ENCODE assay signal across 1 cellular context in the genomic region with DNA sequence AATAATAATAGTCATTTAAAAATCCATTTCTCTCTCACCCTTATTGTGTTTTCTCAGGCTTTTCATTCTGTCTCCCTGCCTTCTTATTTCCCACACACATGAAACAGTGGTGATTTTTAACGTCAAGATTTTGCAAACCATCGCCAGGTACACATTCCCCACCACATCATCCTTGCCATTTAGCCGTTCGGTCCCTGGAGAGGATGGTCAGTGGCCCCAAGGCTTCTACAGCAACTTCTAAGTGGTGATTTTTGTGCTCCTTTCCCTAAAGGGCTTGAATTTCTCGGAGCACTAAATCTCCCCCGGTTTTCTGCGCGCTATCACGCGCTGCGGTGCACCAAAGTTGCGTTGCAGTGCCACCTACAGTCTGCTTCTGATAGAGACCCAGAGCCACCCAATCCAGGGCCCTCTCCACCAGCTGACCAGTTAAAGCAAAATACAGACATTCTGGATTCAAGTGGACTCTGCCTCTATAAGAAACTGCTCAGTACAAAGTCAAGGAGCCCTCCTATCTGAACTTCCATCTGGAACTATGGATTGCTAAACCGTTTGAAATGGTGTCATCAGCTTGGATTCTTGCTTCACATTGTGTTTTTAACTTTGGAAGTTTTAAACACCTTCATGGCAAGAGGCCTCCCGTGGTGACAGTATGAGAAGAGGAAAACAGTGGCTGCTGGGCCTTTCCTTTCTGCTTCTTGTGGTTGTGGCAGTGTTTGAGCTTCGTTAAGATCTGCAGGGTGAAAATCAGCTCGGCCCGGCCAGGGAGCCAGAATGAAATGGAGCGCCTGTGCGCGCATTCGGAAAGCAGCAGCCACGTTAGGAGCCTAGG.
A peak's percentile ranks its signal among the peaks of the same experiment; 100 is the strongest.
TF ChIP-seq lines count a peak whose summit lies in the region.

No MANE protein-coding gene starts in this region.

TF ChIP-seq in HepG2, 621 proteins besides CTCF, POLR2A, EP300 and RAD21 (continued from another document and continues in another):
- TF ChIP-seq, protein P1, sequence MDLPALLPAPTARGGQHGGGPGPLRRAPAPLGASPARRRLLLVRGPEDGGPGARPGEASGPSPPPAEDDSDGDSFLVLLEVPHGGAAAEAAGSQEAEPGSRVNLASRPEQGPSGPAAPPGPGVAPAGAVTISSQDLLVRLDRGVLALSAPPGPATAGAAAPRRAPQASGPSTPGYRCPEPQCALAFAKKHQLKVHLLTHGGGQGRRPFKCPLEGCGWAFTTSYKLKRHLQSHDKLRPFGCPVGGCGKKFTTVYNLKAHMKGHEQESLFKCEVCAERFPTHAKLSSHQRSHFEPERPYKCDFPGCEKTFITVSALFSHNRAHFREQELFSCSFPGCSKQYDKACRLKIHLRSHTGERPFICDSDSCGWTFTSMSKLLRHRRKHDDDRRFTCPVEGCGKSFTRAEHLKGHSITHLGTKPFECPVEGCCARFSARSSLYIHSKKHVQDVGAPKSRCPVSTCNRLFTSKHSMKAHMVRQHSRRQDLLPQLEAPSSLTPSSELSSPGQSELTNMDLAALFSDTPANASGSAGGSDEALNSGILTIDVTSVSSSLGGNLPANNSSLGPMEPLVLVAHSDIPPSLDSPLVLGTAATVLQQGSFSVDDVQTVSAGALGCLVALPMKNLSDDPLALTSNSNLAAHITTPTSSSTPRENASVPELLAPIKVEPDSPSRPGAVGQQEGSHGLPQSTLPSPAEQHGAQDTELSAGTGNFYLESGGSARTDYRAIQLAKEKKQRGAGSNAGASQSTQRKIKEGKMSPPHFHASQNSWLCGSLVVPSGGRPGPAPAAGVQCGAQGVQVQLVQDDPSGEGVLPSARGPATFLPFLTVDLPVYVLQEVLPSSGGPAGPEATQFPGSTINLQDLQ (CRISPR knock-in tag; IDR thresholded peaks at IDR 0.05), result no peak
- no peak for TF ChIP-seq NR2F1 (CRISPR knock-in tag; IDR thresholded peaks at IDR 0.05)
- TF ChIP-seq, protein P2, sequence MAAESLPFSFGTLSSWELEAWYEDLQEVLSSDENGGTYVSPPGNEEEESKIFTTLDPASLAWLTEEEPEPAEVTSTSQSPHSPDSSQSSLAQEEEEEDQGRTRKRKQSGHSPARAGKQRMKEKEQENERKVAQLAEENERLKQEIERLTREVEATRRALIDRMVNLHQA (CRISPR knock-in tag; IDR thresholded peaks at IDR 0.05), result no peak
- TF ChIP-seq ZNF337 (CRISPR knock-in tag; IDR thresholded peaks at IDR 0.05; ENCODE audit: borderline replicate concordance, low read depth), result no peak
- TF ChIP-seq ZBTB7B (CRISPR knock-in tag; IDR thresholded peaks at IDR 0.05), result 0 out of 2 replicates have a peak, but pooled peaks have one; percentile 25
- 0 out of 2 replicates have a peak, but pooled peaks have one; percentile 77 for TF ChIP-seq ZSCAN12 (CRISPR knock-in tag; IDR thresholded peaks at IDR 0.05)
- TF ChIP-seq, protein P3, sequence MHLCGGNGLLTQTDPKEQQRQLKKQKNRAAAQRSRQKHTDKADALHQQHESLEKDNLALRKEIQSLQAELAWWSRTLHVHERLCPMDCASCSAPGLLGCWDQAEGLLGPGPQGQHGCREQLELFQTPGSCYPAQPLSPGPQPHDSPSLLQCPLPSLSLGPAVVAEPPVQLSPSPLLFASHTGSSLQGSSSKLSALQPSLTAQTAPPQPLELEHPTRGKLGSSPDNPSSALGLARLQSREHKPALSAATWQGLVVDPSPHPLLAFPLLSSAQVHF (CRISPR knock-in tag; IDR thresholded peaks at IDR 0.05), result no peak
- no peak for TF ChIP-seq KLF11 (CRISPR knock-in tag; IDR thresholded peaks at IDR 0.05)
- TF ChIP-seq KDM1A (CRISPR knock-in tag; IDR thresholded peaks at IDR 0.05), result no peak
- TF ChIP-seq ZFP62 (CRISPR knock-in tag; IDR thresholded peaks at IDR 0.05), result no peak; the same call in 1 of the 2 replicates
- TF ChIP-seq RORA (CRISPR knock-in tag; IDR thresholded peaks at IDR 0.05), result no peak
- peak; percentile 30; the same call in 1 of the 2 replicates for TF ChIP-seq ZNF350 (CRISPR knock-in tag; IDR thresholded peaks at IDR 0.05; ENCODE audit: borderline replicate concordance, low read depth)
- TF ChIP-seq IKZF4 (CRISPR knock-in tag; IDR thresholded peaks at IDR 0.05; ENCODE audit: borderline replicate concordance, low read depth, not compliant biosample characterization), result no peak
- no peak for TF ChIP-seq JUN (CRISPR knock-in tag; IDR thresholded peaks at IDR 0.05)
- no peak for TF ChIP-seq SMAD1 (CRISPR knock-in tag; IDR thresholded peaks at IDR 0.05; ENCODE audit: borderline replicate concordance, low read depth)
- peak; percentile 89 for TF ChIP-seq ZNF205 (CRISPR knock-in tag; IDR thresholded peaks at IDR 0.05)
- no peak for TF ChIP-seq ZBTB21 (CRISPR knock-in tag; IDR thresholded peaks at IDR 0.05)
- TF ChIP-seq IRF2 (CRISPR knock-in tag; IDR thresholded peaks at IDR 0.05), result no peak; the same call in 1 of the 2 replicates
- 0 out of 2 replicates have a peak, but pooled peaks have one; percentile 19 for TF ChIP-seq ZNF263 (CRISPR knock-in tag; IDR thresholded peaks at IDR 0.05)
- TF ChIP-seq MYNN (CRISPR knock-in tag; IDR thresholded peaks at IDR 0.05; ENCODE audit: low read depth), result no peak
- no peak for TF ChIP-seq ZMYM3 (CRISPR knock-in tag; IDR thresholded peaks at IDR 0.05)
- no peak for TF ChIP-seq TCF7L2 (IDR thresholded peaks at IDR 0.05; ENCODE audit: low read depth, low read length)
- 0 out of 2 replicates have a peak, but pooled peaks have one; percentile 8 for TF ChIP-seq ZNF547 (CRISPR knock-in tag; IDR thresholded peaks at IDR 0.05)
- no peak for TF ChIP-seq ZNF816 (CRISPR knock-in tag; IDR thresholded peaks at IDR 0.05; ENCODE audit: borderline replicate concordance)
- peak; percentile 54 for TF ChIP-seq ZNF781 (CRISPR knock-in tag; IDR thresholded peaks at IDR 0.05; ENCODE audit: borderline replicate concordance, not compliant biosample characterization)
- no peak for TF ChIP-seq NFIC (IDR thresholded peaks at IDR 0.05; ENCODE audit: low read length)
- TF ChIP-seq KDM5B (CRISPR knock-in tag; IDR thresholded peaks at IDR 0.05; ENCODE audit: borderline replicate concordance), result no peak; the same call in 1 of the 2 replicates
- TF ChIP-seq SMAD9 (CRISPR knock-in tag; IDR thresholded peaks at IDR 0.05), result no peak
- TF ChIP-seq CCAR2 (optimal IDR thresholded peaks at IDR 0.05; ENCODE audit: low read depth, low read length), result no peak
- TF ChIP-seq, protein P4, sequence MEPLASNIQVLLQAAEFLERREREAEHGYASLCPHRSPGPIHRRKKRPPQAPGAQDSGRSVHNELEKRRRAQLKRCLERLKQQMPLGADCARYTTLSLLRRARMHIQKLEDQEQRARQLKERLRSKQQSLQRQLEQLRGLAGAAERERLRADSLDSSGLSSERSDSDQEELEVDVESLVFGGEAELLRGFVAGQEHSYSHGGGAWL (CRISPR knock-in tag; IDR thresholded peaks at IDR 0.05), result no peak
- TF ChIP-seq ZNF354B (CRISPR knock-in tag; IDR thresholded peaks at IDR 0.05), result peak; percentile 82; the same call in 1 of the 2 replicates
- no peak for TF ChIP-seq ZNF343 (CRISPR knock-in tag; IDR thresholded peaks at IDR 0.05)
- TF ChIP-seq NFRKB (IDR thresholded peaks at IDR 0.05), result no peak
- TF ChIP-seq NR2F6 (IDR thresholded peaks at IDR 0.05), result no peak
- TF ChIP-seq NR2F6 (CRISPR knock-in tag; IDR thresholded peaks at IDR 0.05), result peak; percentile 24; the same call in 1 of the 2 replicates
- TF ChIP-seq MBNL3 (CRISPR knock-in tag; conservative IDR thresholded peaks at IDR 0.05), result no peak
- TF ChIP-seq EZH2 (conservative IDR thresholded peaks at IDR 0.05; ENCODE audit: low read depth, low read length), result 0 out of 2 replicates have a peak, but pooled peaks have one; percentile 88
- TF ChIP-seq RBM39 (IDR thresholded peaks at IDR 0.05; ENCODE audit: low read depth, low read length, poor library complexity, severe bottlenecking), result no peak
- no peak for TF ChIP-seq JUNB (CRISPR knock-in tag; IDR thresholded peaks at IDR 0.05; ENCODE audit: borderline replicate concordance)
- TF ChIP-seq, protein P5, sequence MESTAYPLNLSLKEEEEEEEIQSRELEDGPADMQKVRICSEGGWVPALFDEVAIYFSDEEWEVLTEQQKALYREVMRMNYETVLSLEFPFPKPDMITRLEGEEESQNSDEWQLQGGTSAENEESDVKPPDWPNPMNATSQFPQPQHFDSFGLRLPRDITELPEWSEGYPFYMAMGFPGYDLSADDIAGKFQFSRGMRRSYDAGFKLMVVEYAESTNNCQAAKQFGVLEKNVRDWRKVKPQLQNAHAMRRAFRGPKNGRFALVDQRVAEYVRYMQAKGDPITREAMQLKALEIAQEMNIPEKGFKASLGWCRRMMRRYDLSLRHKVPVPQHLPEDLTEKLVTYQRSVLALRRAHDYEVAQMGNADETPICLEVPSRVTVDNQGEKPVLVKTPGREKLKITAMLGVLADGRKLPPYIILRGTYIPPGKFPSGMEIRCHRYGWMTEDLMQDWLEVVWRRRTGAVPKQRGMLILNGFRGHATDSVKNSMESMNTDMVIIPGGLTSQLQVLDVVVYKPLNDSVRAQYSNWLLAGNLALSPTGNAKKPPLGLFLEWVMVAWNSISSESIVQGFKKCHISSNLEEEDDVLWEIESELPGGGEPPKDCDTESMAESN (CRISPR knock-in tag; conservative IDR thresholded peaks at IDR 0.05), result peak; percentile 61; the same call in 1 of the 2 replicates
- no peak for TF ChIP-seq AGO1 (IDR thresholded peaks at IDR 0.05; ENCODE audit: low read depth, low read length, poor library complexity, severe bottlenecking)
- no peak for TF ChIP-seq ZNF703 (CRISPR knock-in tag; IDR thresholded peaks at IDR 0.05; ENCODE audit: borderline replicate concordance)
- TF ChIP-seq ARNT (IDR thresholded peaks at IDR 0.05), result no peak
- peak; percentile 69 for TF ChIP-seq ASH2L (IDR thresholded peaks at IDR 0.05; ENCODE audit: insufficient read length, low read depth, low read length)
- TF ChIP-seq, protein P6, sequence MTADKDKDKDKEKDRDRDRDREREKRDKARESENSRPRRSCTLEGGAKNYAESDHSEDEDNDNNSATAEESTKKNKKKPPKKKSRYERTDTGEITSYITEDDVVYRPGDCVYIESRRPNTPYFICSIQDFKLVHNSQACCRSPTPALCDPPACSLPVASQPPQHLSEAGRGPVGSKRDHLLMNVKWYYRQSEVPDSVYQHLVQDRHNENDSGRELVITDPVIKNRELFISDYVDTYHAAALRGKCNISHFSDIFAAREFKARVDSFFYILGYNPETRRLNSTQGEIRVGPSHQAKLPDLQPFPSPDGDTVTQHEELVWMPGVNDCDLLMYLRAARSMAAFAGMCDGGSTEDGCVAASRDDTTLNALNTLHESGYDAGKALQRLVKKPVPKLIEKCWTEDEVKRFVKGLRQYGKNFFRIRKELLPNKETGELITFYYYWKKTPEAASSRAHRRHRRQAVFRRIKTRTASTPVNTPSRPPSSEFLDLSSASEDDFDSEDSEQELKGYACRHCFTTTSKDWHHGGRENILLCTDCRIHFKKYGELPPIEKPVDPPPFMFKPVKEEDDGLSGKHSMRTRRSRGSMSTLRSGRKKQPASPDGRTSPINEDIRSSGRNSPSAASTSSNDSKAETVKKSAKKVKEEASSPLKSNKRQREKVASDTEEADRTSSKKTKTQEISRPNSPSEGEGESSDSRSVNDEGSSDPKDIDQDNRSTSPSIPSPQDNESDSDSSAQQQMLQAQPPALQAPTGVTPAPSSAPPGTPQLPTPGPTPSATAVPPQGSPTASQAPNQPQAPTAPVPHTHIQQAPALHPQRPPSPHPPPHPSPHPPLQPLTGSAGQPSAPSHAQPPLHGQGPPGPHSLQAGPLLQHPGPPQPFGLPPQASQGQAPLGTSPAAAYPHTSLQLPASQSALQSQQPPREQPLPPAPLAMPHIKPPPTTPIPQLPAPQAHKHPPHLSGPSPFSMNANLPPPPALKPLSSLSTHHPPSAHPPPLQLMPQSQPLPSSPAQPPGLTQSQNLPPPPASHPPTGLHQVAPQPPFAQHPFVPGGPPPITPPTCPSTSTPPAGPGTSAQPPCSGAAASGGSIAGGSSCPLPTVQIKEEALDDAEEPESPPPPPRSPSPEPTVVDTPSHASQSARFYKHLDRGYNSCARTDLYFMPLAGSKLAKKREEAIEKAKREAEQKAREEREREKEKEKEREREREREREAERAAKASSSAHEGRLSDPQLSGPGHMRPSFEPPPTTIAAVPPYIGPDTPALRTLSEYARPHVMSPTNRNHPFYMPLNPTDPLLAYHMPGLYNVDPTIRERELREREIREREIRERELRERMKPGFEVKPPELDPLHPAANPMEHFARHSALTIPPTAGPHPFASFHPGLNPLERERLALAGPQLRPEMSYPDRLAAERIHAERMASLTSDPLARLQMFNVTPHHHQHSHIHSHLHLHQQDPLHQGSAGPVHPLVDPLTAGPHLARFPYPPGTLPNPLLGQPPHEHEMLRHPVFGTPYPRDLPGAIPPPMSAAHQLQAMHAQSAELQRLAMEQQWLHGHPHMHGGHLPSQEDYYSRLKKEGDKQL (CRISPR knock-in tag; IDR thresholded peaks at IDR 0.05; ENCODE audit: low read depth), result no peak
- no peak for TF ChIP-seq MTF1 (CRISPR knock-in tag; IDR thresholded peaks at IDR 0.05)
- TF ChIP-seq, protein P7, sequence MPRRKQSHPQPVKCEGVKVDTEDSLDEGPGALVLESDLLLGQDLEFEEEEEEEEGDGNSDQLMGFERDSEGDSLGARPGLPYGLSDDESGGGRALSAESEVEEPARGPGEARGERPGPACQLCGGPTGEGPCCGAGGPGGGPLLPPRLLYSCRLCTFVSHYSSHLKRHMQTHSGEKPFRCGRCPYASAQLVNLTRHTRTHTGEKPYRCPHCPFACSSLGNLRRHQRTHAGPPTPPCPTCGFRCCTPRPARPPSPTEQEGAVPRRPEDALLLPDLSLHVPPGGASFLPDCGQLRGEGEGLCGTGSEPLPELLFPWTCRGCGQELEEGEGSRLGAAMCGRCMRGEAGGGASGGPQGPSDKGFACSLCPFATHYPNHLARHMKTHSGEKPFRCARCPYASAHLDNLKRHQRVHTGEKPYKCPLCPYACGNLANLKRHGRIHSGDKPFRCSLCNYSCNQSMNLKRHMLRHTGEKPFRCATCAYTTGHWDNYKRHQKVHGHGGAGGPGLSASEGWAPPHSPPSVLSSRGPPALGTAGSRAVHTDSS (CRISPR knock-in tag; conservative IDR thresholded peaks at IDR 0.05), result no peak
- TF ChIP-seq, protein P8, sequence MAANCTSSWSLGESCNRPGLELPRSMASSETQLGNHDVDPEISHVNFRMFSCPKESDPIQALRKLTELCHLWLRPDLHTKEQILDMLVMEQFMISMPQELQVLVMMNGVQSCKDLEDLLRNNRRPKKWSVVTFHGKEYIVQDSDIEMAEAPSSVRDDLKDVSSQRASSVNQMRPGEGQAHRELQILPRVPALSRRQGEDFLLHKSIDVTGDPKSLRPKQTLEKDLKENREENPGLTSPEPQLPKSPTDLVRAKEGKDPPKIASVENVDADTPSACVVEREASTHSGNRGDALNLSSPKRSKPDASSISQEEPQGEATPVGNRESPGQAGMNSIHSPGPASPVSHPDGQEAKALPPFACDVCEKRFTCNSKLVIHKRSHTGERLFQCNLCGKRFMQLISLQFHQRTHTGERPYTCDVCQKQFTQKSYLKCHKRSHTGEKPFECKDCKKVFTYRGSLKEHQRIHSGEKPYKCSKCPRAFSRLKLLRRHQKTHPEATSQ (CRISPR knock-in tag; IDR thresholded peaks at IDR 0.05; ENCODE audit: borderline replicate concordance), result 0 out of 2 replicates have a peak, but pooled peaks have one; percentile 59
- peak; percentile 70; the same call in 1 of the 2 replicates for TF ChIP-seq CEBPB (IDR thresholded peaks at IDR 0.05; ENCODE audit: borderline replicate concordance, low read depth, low read length)
- peak; percentile 64; the same call in 1 of the 2 replicates for TF ChIP-seq ZNF614 (CRISPR knock-in tag; IDR thresholded peaks at IDR 0.05; ENCODE audit: borderline replicate concordance)
- peak; percentile 20; the same call in 1 of the 2 replicates for TF ChIP-seq ZNF724P (CRISPR knock-in tag; IDR thresholded peaks at IDR 0.05; ENCODE audit: borderline replicate concordance)
- TF ChIP-seq ZNF7 (CRISPR knock-in tag; IDR thresholded peaks at IDR 0.05), result 0 out of 2 replicates have a peak, but pooled peaks have one; percentile 11
- 0 out of 4 replicates have a peak, but pooled peaks of 1 of the 2 experiments have one; percentile 60 for TF ChIP-seq KLF16 (CRISPR knock-in tag; IDR thresholded peaks at IDR 0.05)
- TF ChIP-seq HDAC1 (CRISPR knock-in tag; IDR thresholded peaks at IDR 0.05), result peak; percentile 15; the same call in 1 of the 2 replicates
